19 cellular contexts compared by ENCODE assay signal in the genomic region with DNA sequence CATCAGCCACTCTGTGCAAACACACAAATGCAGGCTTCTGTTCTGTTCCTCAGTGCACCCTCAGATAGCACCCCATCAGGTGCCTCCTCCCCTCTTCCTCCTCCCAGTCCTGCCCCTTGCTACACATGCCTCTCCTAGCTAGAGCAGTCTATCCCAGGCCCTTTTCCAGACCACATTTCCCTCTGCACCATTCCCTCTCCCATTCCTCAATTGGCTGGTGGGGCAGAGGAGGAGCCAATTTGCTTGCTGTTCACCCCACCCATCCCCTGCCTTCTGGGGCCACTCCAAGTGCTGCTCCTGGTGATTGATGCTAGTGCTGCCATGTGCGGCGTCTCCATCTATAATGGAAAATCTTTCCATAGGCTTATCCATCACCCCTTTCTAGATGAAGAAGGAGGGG. TPM values are rescaled to one million over a fixed set of nuclear protein-coding genes. Genes with fewer than 3 reads are reported as not detected.
A peak's percentile ranks its signal among the peaks of the same experiment; 100 is the strongest.
DNase-seq lines count a peak whose midpoint lies in the region; ATAC-seq and TF ChIP-seq lines count a peak whose summit lies in the region.
"Had no signal": no experiment of that assay in that cellular context is flagged by ENCODE, and none has a peak within 500 bp of the region (broad histone marks: within the 10 kb centered on the region; RNA-seq: fewer than 3 reads in every experiment).

No MANE protein-coding gene starts in this region.

- H3K4me1 Mint-ChIP-seq in WTC11: 0 out of 2 replicates have a peak, but pooled peaks cover under 1% of the 10 kb centered on the region
- no peaks in the 10 kb centered on the region for H3K4me1 Mint-ChIP-seq in neural crest cell
- no peaks in the 10 kb centered on the region for H3K4me1 Mint-ChIP-seq in stimulated activated effector memory CD8-positive, alpha-beta T cell treated with anti-CD3 and anti-CD28 coated beads, Interleukin-12 subunit alpha, Interleukin-12 subunit beta, amount 100 ng/mL, for 72 hours

- no peak overlapping the region for H3K4me3 ChIP-seq in lower lobe of right lung

- TF ChIP-seq CTCF in WTC11 (IDR thresholded peaks at IDR 0.05) (no peak), neural crest cell (conservative IDR thresholded peaks at IDR 0.05) (no peak), lower lobe of right lung (IDR thresholded peaks at IDR 0.05) (no peak), omental fat pad (IDR thresholded peaks at IDR 0.05) (no peak)

- CTCF ChIA-PET in WTC11 (lab: Charles Lee): interaction anchor here (3.0 kb wide), 1 partner anchor 84 kb away, joined by 9 read pairs; no protein-coding TSS in a partner anchor

- H3K27ac ChIP-seq in lower lobe of right lung: no peak overlapping the region
- H3K27ac ChIP-seq: HL-60 had no signal

- no peaks in the 10 kb centered on the region for H3K9me3 Mint-ChIP-seq in WTC11
- no peaks in the 10 kb centered on the region for H3K9me3 Mint-ChIP-seq in neural crest cell
- H3K9me3 Mint-ChIP-seq in stimulated activated effector memory CD8-positive, alpha-beta T cell treated with anti-CD3 and anti-CD28 coated beads, Interleukin-12 subunit alpha, Interleukin-12 subunit beta, amount 100 ng/mL, for 72 hours: no peaks in the 10 kb centered on the region
- H3K9me3 Mint-ChIP-seq: CD4-positive, alpha-beta T cell; H9 had no signal

- peaks cover 45% of the 10 kb centered on the region for H3K27me3 ChIP-seq in lower lobe of right lung (ENCODE audit: low read depth)

- H3K36me3 Mint-ChIP-seq in WTC11 (no peaks in the 10 kb centered on the region), neural crest cell (ENCODE audit: low read depth) (no peaks in the 10 kb centered on the region)
- H3K36me3 Mint-ChIP-seq in stimulated activated effector memory CD8-positive, alpha-beta T cell treated with anti-CD3 and anti-CD28 coated beads, Interleukin-12 subunit alpha, Interleukin-12 subunit beta, amount 100 ng/mL, for 72 hours: no peaks in the 10 kb centered on the region

- H3K27me3 Mint-ChIP-seq in WTC11 (ENCODE audit: low read depth) (peaks cover 13% of the 10 kb centered on the region), neural crest cell (ENCODE audit: low read depth) (peaks cover 88% of the 10 kb centered on the region)

- no peaks in the 10 kb centered on the region for H3K9me3 ChIP-seq in lower lobe of right lung
- H3K9me3 ChIP-seq: BE2C, Caco-2 had no signal

- DNase-seq in WTC11 (ENCODE audit: low spot score) (peak; percentile 14), neural crest cell (ENCODE audit: low read depth, low spot score) (no peak), lower lobe of right lung (no peak), omental fat pad (ENCODE audit: low spot score) (no peak), NCI-H748 (lab: John Stamatoyannopoulos, UW; ENCODE audit: unreplicated experiment) (no peak)
- no peak for DNase-seq in stimulated activated effector memory CD8-positive, alpha-beta T cell treated with anti-CD3 and anti-CD28 coated beads, Interleukin-12 subunit alpha, Interleukin-12 subunit beta, amount 100 ng/mL, for 72 hours (ENCODE audit: low spot score in 2 of 2)
- DNase-seq: ACHN; BE2C; C1 segment of cervical spinal cord; CD4-positive, alpha-beta T cell; DMS153; DMS79; GDM1; GOT3; H9 had no signal

- H3K4me3 Mint-ChIP-seq in WTC11 (no peak overlapping the region), neural crest cell (no peak overlapping the region)
- no peak overlapping the region for H3K4me3 Mint-ChIP-seq in stimulated activated effector memory CD8-positive, alpha-beta T cell treated with anti-CD3 and anti-CD28 coated beads, Interleukin-12 subunit alpha, Interleukin-12 subunit beta, amount 100 ng/mL, for 72 hours
- H3K4me3 Mint-ChIP-seq: CD4-positive, alpha-beta T cell; H9 had no signal

- no peak overlapping the region for H3K27ac Mint-ChIP-seq in WTC11
- H3K27ac Mint-ChIP-seq in neural crest cell (ENCODE audit: unreplicated experiment): peak overlapping the region; percentile 62
- no peak overlapping the region for H3K27ac Mint-ChIP-seq in stimulated activated effector memory CD8-positive, alpha-beta T cell treated with anti-CD3 and anti-CD28 coated beads, Interleukin-12 subunit alpha, Interleukin-12 subunit beta, amount 100 ng/mL, for 72 hours
- H3K27ac Mint-ChIP-seq: CD4-positive, alpha-beta T cell; H9 had no signal

- H3K4me1 ChIP-seq in lower lobe of right lung: no peaks in the 10 kb centered on the region
- H3K4me1 ChIP-seq: BE2C, Caco-2 had no signal

- POLR2A ChIA-PET in WTC11 (lab: Charles Lee): no interaction called here

- intact Hi-C loops in lower lobe of right lung (cut with DNase I): no loop called here

- no peaks in the 10 kb centered on the region for H3K36me3 ChIP-seq in lower lobe of right lung
- H3K36me3 ChIP-seq: BE2C had no signal

- ATAC-seq in WTC11 (peak; percentile 71), lower lobe of right lung (no peak), omental fat pad (ENCODE audit: low FRiP score) (no peak)
- ATAC-seq in stimulated activated effector memory CD8-positive, alpha-beta T cell treated with anti-CD3 and anti-CD28 coated beads, Interleukin-12 subunit alpha, Interleukin-12 subunit beta, amount 100 ng/mL, for 72 hours: peak; percentile 24

TF ChIP-seq in WTC11, 78 proteins besides CTCF, POLR2A, EP300 and RAD21:
- TF ChIP-seq ZNF263 (CRISPR knock-in tag; IDR thresholded peaks at IDR 0.05; ENCODE audit: low read depth) (no peak), FOXK1 (CRISPR knock-in tag; IDR thresholded peaks at IDR 0.05) (no peak), ERG (CRISPR knock-in tag; IDR thresholded peaks at IDR 0.05) (no peak), ZBTB43 (CRISPR knock-in tag; IDR thresholded peaks at IDR 0.05) (no peak), ELF4 (CRISPR knock-in tag; IDR thresholded peaks at IDR 0.05; ENCODE audit: low read depth) (no peak)

RNA-seq across cellular contexts. Expression of gene CFAP65, which starts 5.4 kb away (rescaled TPM):
- 0.44 to 1.0 TPM (median 0.48 TPM) in 3 replicates for total RNA-seq in WTC11 (2021)
- total RNA-seq in neural crest cell: 0.93 and 1.4 TPM in 2 replicates
- total RNA-seq in lower lobe of right lung: 7.6 TPM
- under 1 TPM in 1 of 4 donors, not detected in 3; 0.19 TPM for total RNA-seq in omental fat pad
- total RNA-seq: CD4-positive, alpha-beta T cell; HT1080 had no signal

RNA-seq across cellular contexts. Expression of gene IHH, which starts 24.8 kb away (rescaled TPM):
- 0.11 TPM in 1 of 3 replicates, not detected in the others for total RNA-seq in WTC11 (2021)
- 0.16 TPM in 1 of 2 replicates, not detected in the other for total RNA-seq in neural crest cell
- total RNA-seq in lower lobe of right lung: 0.71 TPM
- under 1 TPM in 1 of 4 donors, not detected in 3; 0.48 TPM for total RNA-seq in omental fat pad
- total RNA-seq: CD4-positive, alpha-beta T cell; Daoy; H9; HT1080 had no signal

RNA-seq across cellular contexts. Expression of gene CRYBA2, which starts 42.7 kb away (rescaled TPM):
- total RNA-seq in WTC11 (2021) (not detected in 3 replicates), neural crest cell (not detected in 2 replicates), lower lobe of right lung (not detected), omental fat pad (not detected)
- total RNA-seq: CD4-positive, alpha-beta T cell; H9; HT1080 had no signal

RNA-seq across cellular contexts. Expression of gene FEV, which starts 51.0 kb away (rescaled TPM):
- total RNA-seq in WTC11 (2021) (not detected in 3 replicates), neural crest cell (not detected in 2 replicates), lower lobe of right lung (not detected), omental fat pad (not detected)
- total RNA-seq: Caco-2; CD4-positive, alpha-beta T cell; H9; HT1080 had no signal

Comparison
In these comparisons a context has a peak if more than half of its experiments do, and no peak if none do; other contexts are left out.
1. ATAC-seq: peak in WTC11 (single experiment) and stimulated activated effector memory CD8-positive, alpha-beta T cell treated with anti-CD3 and anti-CD28 coated beads, Interleukin-12 subunit alpha, Interleukin-12 subunit beta, amount 100 ng/mL, for 72 hours (single experiment); none in lower lobe of right lung (0 of 2) and omental fat pad (single experiment).